8 cellular contexts compared by ENCODE assay signal in genomic region chrX:118226060-118226428, GRCh38.
DNase-seq lines count a peak whose midpoint lies in the region; ATAC-seq and FAIRE-seq lines count a peak whose summit lies in the region.

No MANE protein-coding gene starts in this region.

- H3K4me1 ChIP-seq in rectal smooth muscle tissue (ENCODE audit: control insufficient read depth, insufficient read depth, low read length), result no peaks in the 10 kb centered on the region

- peak; percentile 54 for ATAC-seq in HG02571 (IDR thresholded peaks at IDR 0.05; ENCODE audit: unreplicated experiment)

- DNase-seq in NCI-H2227 treated with DMSO at 0.1 percent for 48 hours (lab: John Stamatoyannopoulos, UW) (peak; percentile 20), NCI-H2227 (lab: John Stamatoyannopoulos, UW; ENCODE audit: unreplicated experiment) (no peak), NCI-H2081 (lab: John Stamatoyannopoulos, UW) (peak; percentile 61 to 79), medulla oblongata (ENCODE audit: extremely low spot score) (no peak)
- no peak for DNase-seq in activated CD4-positive, CD25-positive, alpha-beta regulatory T cell treated with anti-CD3 and anti-CD28 coated beads, Interleukin-2, amount 50 U/mL, for 72 hours

- H3K36me3 ChIP-seq in rectal smooth muscle tissue (ENCODE audit: control insufficient read depth, insufficient read depth, low read length), result no peaks in the 10 kb centered on the region

- peak overlapping the region; percentile 4 for H3K9ac ChIP-seq in rectal smooth muscle tissue (ENCODE audit: low read length)

- H3K27me3 ChIP-seq in rectal smooth muscle tissue (ENCODE audit: control insufficient read depth, insufficient read depth, low read length), result no peaks in the 10 kb centered on the region

- no peak overlapping the region for H3K4me3 ChIP-seq in rectal smooth muscle tissue (ENCODE audit: low read length)

- peak; percentile 97 for FAIRE-seq in colon (lab: Jason Lieb, UNC)

- H3K27ac ChIP-seq in rectal smooth muscle tissue (ENCODE audit: low read depth, low read length), result no peak overlapping the region

Comparison
In these comparisons a context has a peak if more than half of its experiments do, and no peak if none do; other contexts are left out.
1. DNase-seq: peak in NCI-H2227 treated with DMSO at 0.1 percent for 48 hours (single experiment) and NCI-H2081 (2 of 2); none in NCI-H2227 (single experiment), activated CD4-positive, CD25-positive, alpha-beta regulatory T cell treated with anti-CD3 and anti-CD28 coated beads, Interleukin-2, amount 50 U/mL, for 72 hours (single experiment) and medulla oblongata (single experiment).